Comparison of ENCODE assay signal across 1 cellular context in the genomic region with DNA sequence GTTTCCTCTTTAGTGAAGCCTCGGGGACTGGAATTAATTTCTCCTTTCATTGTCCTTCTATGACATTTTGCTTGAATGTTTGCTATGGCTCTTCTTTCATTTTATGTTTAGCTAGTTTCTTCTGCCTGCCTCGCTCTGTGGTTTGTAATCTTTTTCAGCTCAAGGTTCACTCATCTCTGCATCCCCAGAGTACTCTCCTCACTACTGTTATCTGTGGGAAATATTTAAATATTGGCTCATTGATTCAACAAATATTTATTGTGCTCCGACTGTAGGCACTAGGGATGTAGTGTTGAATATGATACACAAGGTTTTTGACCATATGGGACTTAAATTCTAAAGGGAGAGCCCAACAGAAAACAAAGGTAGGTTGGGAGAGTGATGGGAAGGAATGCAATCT.
TF ChIP-seq lines count a peak whose summit lies in the region.

No MANE protein-coding gene starts in this region.

TF ChIP-seq in HepG2, 621 proteins besides CTCF, POLR2A, EP300 and RAD21 (continued from another document and continues in another):
- TF ChIP-seq, protein P1, sequence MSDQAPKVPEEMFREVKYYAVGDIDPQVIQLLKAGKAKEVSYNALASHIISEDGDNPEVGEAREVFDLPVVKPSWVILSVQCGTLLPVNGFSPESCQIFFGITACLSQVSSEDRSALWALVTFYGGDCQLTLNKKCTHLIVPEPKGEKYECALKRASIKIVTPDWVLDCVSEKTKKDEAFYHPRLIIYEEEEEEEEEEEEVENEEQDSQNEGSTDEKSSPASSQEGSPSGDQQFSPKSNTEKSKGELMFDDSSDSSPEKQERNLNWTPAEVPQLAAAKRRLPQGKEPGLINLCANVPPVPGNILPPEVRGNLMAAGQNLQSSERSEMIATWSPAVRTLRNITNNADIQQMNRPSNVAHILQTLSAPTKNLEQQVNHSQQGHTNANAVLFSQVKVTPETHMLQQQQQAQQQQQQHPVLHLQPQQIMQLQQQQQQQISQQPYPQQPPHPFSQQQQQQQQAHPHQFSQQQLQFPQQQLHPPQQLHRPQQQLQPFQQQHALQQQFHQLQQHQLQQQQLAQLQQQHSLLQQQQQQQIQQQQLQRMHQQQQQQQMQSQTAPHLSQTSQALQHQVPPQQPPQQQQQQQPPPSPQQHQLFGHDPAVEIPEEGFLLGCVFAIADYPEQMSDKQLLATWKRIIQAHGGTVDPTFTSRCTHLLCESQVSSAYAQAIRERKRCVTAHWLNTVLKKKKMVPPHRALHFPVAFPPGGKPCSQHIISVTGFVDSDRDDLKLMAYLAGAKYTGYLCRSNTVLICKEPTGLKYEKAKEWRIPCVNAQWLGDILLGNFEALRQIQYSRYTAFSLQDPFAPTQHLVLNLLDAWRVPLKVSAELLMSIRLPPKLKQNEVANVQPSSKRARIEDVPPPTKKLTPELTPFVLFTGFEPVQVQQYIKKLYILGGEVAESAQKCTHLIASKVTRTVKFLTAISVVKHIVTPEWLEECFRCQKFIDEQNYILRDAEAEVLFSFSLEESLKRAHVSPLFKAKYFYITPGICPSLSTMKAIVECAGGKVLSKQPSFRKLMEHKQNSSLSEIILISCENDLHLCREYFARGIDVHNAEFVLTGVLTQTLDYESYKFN (CRISPR knock-in tag; conservative IDR thresholded peaks at IDR 0.05), result peak; percentile 95
- TF ChIP-seq ZNF12 (CRISPR knock-in tag; IDR thresholded peaks at IDR 0.05) (peak; percentile 79; the same call in 1 of the 2 replicates), ZNF546 (CRISPR knock-in tag; conservative IDR thresholded peaks at IDR 0.05) (no peak), ZNF20 (CRISPR knock-in tag; IDR thresholded peaks at IDR 0.05) (peak; percentile 75; the same call in 1 of the 2 replicates), MXD4 (CRISPR knock-in tag; IDR thresholded peaks at IDR 0.05) (no peak), SAP130 (CRISPR knock-in tag; IDR thresholded peaks at IDR 0.05; ENCODE audit: low read depth) (peak; percentile 49; the same call in 1 of the 2 replicates), NCOR1 (IDR thresholded peaks at IDR 0.05; ENCODE audit: borderline replicate concordance, low read length) (peak; percentile 74; the same call in 1 of the 2 replicates), SOX6 (IDR thresholded peaks at IDR 0.05) (no peak), SOX6 (CRISPR knock-in tag; IDR thresholded peaks at IDR 0.05) (peak; percentile 82), ZSCAN30 (CRISPR knock-in tag; IDR thresholded peaks at IDR 0.05) (no peak), ZSCAN25 (CRISPR knock-in tag; IDR thresholded peaks at IDR 0.05) (no peak), WIZ (CRISPR knock-in tag; IDR thresholded peaks at IDR 0.05) (0 out of 2 replicates have a peak, but pooled peaks have one; percentile 40), ZNF101 (CRISPR knock-in tag; IDR thresholded peaks at IDR 0.05; ENCODE audit: borderline replicate concordance, low read depth) (no peak), STAG1 (CRISPR knock-in tag; IDR thresholded peaks at IDR 0.05) (peak; percentile 22; the same call in 1 of the 2 replicates), DPF2 (CRISPR knock-in tag; IDR thresholded peaks at IDR 0.05; ENCODE audit: borderline replicate concordance, low read depth) (peak; percentile 60; the same call in 1 of the 2 replicates), NCOA2 (CRISPR knock-in tag; IDR thresholded peaks at IDR 0.05) (peak; percentile 81), RFX3 (CRISPR knock-in tag; IDR thresholded peaks at IDR 0.05) (no peak), TRIM24 (CRISPR knock-in tag; IDR thresholded peaks at IDR 0.05) (no peak), ZNF24 (IDR thresholded peaks at IDR 0.05) (peak; percentile 30; the same call in 1 of the 2 replicates), ELF4 (CRISPR knock-in tag; IDR thresholded peaks at IDR 0.05; ENCODE audit: borderline replicate concordance) (no peak), ZNF333 (CRISPR knock-in tag; IDR thresholded peaks at IDR 0.05; ENCODE audit: borderline replicate concordance) (no peak), ZNF441 (CRISPR knock-in tag; IDR thresholded peaks at IDR 0.05; ENCODE audit: borderline replicate concordance) (no peak), CREM (IDR thresholded peaks at IDR 0.05) (peak; percentile 72), CREM (CRISPR knock-in tag; IDR thresholded peaks at IDR 0.05) (no peak), ERF (CRISPR knock-in tag; IDR thresholded peaks at IDR 0.05) (0 out of 2 replicates have a peak, but pooled peaks have one; percentile 26), ZSCAN31 (CRISPR knock-in tag; IDR thresholded peaks at IDR 0.05; ENCODE audit: low read depth) (no peak), FOXA3 (CRISPR knock-in tag; IDR thresholded peaks at IDR 0.05) (peak; percentile 78), IRX3 (CRISPR knock-in tag; IDR thresholded peaks at IDR 0.05; ENCODE audit: borderline replicate concordance, low read depth) (no peak), ZNF746 (CRISPR knock-in tag; IDR thresholded peaks at IDR 0.05) (no peak)
- TF ChIP-seq, protein P2, sequence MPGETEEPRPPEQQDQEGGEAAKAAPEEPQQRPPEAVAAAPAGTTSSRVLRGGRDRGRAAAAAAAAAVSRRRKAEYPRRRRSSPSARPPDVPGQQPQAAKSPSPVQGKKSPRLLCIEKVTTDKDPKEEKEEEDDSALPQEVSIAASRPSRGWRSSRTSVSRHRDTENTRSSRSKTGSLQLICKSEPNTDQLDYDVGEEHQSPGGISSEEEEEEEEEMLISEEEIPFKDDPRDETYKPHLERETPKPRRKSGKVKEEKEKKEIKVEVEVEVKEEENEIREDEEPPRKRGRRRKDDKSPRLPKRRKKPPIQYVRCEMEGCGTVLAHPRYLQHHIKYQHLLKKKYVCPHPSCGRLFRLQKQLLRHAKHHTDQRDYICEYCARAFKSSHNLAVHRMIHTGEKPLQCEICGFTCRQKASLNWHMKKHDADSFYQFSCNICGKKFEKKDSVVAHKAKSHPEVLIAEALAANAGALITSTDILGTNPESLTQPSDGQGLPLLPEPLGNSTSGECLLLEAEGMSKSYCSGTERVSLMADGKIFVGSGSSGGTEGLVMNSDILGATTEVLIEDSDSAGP (CRISPR knock-in tag; IDR thresholded peaks at IDR 0.05; ENCODE audit: borderline replicate concordance), result no peak
- TF ChIP-seq, protein P3, sequence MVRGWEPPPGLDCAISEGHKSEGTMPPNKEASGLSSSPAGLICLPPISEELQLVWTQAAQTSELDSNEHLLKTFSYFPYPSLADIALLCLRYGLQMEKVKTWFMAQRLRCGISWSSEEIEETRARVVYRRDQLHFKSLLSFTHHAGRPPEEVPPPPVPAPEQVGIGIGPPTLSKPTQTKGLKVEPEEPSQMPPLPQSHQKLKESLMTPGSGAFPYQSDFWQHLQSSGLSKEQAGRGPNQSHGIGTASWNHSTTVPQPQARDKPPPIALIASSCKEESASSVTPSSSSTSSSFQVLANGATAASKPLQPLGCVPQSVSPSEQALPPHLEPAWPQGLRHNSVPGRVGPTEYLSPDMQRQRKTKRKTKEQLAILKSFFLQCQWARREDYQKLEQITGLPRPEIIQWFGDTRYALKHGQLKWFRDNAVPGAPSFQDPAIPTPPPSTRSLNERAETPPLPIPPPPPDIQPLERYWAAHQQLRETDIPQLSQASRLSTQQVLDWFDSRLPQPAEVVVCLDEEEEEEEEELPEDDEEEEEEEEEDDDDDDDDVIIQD (CRISPR knock-in tag; IDR thresholded peaks at IDR 0.05; ENCODE audit: low read depth), result peak; percentile 75
- TF ChIP-seq, protein P4, sequence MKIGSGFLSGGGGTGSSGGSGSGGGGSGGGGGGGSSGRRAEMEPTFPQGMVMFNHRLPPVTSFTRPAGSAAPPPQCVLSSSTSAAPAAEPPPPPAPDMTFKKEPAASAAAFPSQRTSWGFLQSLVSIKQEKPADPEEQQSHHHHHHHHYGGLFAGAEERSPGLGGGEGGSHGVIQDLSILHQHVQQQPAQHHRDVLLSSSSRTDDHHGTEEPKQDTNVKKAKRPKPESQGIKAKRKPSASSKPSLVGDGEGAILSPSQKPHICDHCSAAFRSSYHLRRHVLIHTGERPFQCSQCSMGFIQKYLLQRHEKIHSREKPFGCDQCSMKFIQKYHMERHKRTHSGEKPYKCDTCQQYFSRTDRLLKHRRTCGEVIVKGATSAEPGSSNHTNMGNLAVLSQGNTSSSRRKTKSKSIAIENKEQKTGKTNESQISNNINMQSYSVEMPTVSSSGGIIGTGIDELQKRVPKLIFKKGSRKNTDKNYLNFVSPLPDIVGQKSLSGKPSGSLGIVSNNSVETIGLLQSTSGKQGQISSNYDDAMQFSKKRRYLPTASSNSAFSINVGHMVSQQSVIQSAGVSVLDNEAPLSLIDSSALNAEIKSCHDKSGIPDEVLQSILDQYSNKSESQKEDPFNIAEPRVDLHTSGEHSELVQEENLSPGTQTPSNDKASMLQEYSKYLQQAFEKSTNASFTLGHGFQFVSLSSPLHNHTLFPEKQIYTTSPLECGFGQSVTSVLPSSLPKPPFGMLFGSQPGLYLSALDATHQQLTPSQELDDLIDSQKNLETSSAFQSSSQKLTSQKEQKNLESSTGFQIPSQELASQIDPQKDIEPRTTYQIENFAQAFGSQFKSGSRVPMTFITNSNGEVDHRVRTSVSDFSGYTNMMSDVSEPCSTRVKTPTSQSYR (CRISPR knock-in tag; IDR thresholded peaks at IDR 0.05; ENCODE audit: borderline replicate concordance), result no peak
- TF ChIP-seq, protein P5, sequence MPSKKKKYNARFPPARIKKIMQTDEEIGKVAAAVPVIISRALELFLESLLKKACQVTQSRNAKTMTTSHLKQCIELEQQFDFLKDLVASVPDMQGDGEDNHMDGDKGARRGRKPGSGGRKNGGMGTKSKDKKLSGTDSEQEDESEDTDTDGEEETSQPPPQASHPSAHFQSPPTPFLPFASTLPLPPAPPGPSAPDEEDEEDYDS (CRISPR knock-in tag; IDR thresholded peaks at IDR 0.05), result no peak
- TF ChIP-seq, protein P6, sequence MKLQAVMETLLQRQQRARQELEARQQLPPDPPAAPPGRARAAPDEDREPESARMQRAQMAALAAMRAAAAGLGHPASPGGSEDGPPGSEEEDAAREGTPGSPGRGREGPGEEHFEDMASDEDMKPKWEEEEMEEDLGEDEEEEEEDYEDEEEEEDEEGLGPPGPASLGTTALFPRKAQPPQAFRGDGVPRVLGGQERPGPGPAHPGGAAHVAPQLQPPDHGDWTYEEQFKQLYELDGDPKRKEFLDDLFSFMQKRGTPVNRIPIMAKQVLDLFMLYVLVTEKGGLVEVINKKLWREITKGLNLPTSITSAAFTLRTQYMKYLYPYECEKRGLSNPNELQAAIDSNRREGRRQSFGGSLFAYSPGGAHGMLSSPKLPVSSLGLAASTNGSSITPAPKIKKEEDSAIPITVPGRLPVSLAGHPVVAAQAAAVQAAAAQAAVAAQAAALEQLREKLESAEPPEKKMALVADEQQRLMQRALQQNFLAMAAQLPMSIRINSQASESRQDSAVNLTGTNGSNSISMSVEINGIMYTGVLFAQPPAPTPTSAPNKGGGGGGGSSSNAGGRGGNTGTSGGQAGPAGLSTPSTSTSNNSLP (IDR thresholded peaks at IDR 0.05; ENCODE audit: low read depth, low read length), result peak; percentile 96
- TF ChIP-seq, protein P7, sequence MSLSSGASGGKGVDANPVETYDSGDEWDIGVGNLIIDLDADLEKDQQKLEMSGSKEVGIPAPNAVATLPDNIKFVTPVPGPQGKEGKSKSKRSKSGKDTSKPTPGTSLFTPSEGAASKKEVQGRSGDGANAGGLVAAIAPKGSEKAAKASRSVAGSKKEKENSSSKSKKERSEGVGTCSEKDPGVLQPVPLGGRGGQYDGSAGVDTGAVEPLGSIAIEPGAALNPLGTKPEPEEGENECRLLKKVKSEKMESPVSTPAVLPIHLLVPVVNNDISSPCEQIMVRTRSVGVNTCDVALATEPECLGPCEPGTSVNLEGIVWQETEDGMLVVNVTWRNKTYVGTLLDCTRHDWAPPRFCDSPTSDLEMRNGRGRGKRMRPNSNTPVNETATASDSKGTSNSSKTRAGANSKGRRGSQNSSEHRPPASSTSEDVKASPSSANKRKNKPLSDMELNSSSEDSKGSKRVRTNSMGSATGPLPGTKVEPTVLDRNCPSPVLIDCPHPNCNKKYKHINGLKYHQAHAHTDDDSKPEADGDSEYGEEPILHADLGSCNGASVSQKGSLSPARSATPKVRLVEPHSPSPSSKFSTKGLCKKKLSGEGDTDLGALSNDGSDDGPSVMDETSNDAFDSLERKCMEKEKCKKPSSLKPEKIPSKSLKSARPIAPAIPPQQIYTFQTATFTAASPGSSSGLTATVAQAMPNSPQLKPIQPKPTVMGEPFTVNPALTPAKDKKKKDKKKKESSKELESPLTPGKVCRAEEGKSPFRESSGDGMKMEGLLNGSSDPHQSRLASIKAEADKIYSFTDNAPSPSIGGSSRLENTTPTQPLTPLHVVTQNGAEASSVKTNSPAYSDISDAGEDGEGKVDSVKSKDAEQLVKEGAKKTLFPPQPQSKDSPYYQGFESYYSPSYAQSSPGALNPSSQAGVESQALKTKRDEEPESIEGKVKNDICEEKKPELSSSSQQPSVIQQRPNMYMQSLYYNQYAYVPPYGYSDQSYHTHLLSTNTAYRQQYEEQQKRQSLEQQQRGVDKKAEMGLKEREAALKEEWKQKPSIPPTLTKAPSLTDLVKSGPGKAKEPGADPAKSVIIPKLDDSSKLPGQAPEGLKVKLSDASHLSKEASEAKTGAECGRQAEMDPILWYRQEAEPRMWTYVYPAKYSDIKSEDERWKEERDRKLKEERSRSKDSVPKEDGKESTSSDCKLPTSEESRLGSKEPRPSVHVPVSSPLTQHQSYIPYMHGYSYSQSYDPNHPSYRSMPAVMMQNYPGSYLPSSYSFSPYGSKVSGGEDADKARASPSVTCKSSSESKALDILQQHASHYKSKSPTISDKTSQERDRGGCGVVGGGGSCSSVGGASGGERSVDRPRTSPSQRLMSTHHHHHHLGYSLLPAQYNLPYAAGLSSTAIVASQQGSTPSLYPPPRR (CRISPR knock-in tag; IDR thresholded peaks at IDR 0.05; ENCODE audit: borderline replicate concordance), result peak; percentile 93
- TF ChIP-seq, protein P8, sequence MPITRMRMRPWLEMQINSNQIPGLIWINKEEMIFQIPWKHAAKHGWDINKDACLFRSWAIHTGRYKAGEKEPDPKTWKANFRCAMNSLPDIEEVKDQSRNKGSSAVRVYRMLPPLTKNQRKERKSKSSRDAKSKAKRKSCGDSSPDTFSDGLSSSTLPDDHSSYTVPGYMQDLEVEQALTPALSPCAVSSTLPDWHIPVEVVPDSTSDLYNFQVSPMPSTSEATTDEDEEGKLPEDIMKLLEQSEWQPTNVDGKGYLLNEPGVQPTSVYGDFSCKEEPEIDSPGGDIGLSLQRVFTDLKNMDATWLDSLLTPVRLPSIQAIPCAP (CRISPR knock-in tag; IDR thresholded peaks at IDR 0.05; ENCODE audit: low read depth), result no peak
- TF ChIP-seq, protein P9, sequence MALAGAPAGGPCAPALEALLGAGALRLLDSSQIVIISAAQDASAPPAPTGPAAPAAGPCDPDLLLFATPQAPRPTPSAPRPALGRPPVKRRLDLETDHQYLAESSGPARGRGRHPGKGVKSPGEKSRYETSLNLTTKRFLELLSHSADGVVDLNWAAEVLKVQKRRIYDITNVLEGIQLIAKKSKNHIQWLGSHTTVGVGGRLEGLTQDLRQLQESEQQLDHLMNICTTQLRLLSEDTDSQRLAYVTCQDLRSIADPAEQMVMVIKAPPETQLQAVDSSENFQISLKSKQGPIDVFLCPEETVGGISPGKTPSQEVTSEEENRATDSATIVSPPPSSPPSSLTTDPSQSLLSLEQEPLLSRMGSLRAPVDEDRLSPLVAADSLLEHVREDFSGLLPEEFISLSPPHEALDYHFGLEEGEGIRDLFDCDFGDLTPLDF (CRISPR knock-in tag; IDR thresholded peaks at IDR 0.05), result no peak
- TF ChIP-seq, protein P10, sequence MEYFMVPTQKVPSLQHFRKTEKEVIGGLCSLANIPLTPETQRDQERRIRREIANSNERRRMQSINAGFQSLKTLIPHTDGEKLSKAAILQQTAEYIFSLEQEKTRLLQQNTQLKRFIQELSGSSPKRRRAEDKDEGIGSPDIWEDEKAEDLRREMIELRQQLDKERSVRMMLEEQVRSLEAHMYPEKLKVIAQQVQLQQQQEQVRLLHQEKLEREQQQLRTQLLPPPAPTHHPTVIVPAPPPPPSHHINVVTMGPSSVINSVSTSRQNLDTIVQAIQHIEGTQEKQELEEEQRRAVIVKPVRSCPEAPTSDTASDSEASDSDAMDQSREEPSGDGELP (IDR thresholded peaks at IDR 0.05; ENCODE audit: borderline replicate concordance, low read depth), result 0 out of 2 replicates have a peak, but pooled peaks have one; percentile 40
- TF ChIP-seq, protein P11, sequence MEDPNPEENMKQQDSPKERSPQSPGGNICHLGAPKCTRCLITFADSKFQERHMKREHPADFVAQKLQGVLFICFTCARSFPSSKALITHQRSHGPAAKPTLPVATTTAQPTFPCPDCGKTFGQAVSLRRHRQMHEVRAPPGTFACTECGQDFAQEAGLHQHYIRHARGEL (CRISPR knock-in tag; IDR thresholded peaks at IDR 0.05), result no peak
